ENCODE assay signal across 20 cellular contexts in genomic region chr10:105073999-105074398, GRCh38.
DNase-seq lines count a peak whose midpoint lies in the region; ATAC-seq, FAIRE-seq and TF ChIP-seq lines count a peak whose summit lies in the region.
"Had no signal": no experiment of that assay in that cellular context is flagged by ENCODE, and none has a peak within 500 bp of the region (broad histone marks: within the 10 kb centered on the region; RNA-seq: fewer than 3 reads in every experiment).

No MANE protein-coding gene starts in this region.

- DNase-seq in RWPE1 (ENCODE audit: low spot score) (peak; percentile 25), mammary epithelial cell (peak; percentile 68), epithelial cell of prostate (ENCODE audit: low read depth, low spot score) (peak; percentile 34), keratinocyte (ENCODE audit: low read depth, low spot score) (peak; percentile 28), NCI-H524 treated with DMSO at 0.1 percent for 48 hours (lab: John Stamatoyannopoulos, UW) (no peak), LoVo (ENCODE audit: low spot score) (no peak)
- DNase-seq in naive thymus-derived CD8-positive, alpha-beta T cell = no peak
- DNase-seq: C1 segment of cervical spinal cord; Calu3; CD4-positive, alpha-beta memory T cell; COR-L47; DMS153; DND-41; GDM1; GM23248; H7; HCEC 1CT had no signal

- BruUV-seq in mammary epithelial cell (replicated peaks; lab: Mats Ljungman, UMichigan) = TSS peak; percentile 89

- H3K27ac Mint-ChIP-seq in naive thymus-derived CD8-positive, alpha-beta T cell = no peak overlapping the region
- H3K27ac Mint-ChIP-seq: CD4-positive, alpha-beta memory T cell had no signal

- ATAC-seq in naive thymus-derived CD8-positive, alpha-beta T cell = no peak
- ATAC-seq: GM12878 had no signal

- H3K27ac ChIP-seq in RWPE1 (no peak overlapping the region), mammary epithelial cell (ENCODE audit: insufficient read depth, low read depth, low read length) (no peak overlapping the region), epithelial cell of prostate (no peak overlapping the region), keratinocyte (ENCODE audit: control insufficient read depth, insufficient read depth, low read length) (no peak overlapping the region)
- H3K27ac ChIP-seq: GM23248 had no signal

- dilution Hi-C loops in mammary epithelial cell (cut with HindIII; ENCODE audit: low sequenced_read_pairs) (no loop called here), keratinocyte (cut with MboI; ENCODE audit: extremely low pct_ligation_motif_present, low sequenced_read_pairs) (no loop called here)

- no peaks in the 10 kb centered on the region for H3K27me3 ChIP-seq in mammary epithelial cell (ENCODE audit: insufficient read depth, low read length)
- no peaks in the 10 kb centered on the region for H3K27me3 ChIP-seq in keratinocyte (ENCODE audit: control insufficient read depth, extremely low read depth, insufficient read depth, low read length)

- peak; percentile 17 for FAIRE-seq in keratinocyte (lab: Jason Lieb, UNC)
- FAIRE-seq: GM12878, GM19239, H1 had no signal

- H3K36me3 Mint-ChIP-seq in naive thymus-derived CD8-positive, alpha-beta T cell = peaks cover 0 to 2% (median 0%) of the 10 kb centered on the region in 3 donors
- H3K36me3 Mint-ChIP-seq: CD4-positive, alpha-beta memory T cell had no signal

- H3K4me2 ChIP-seq in mammary epithelial cell (ENCODE audit: insufficient read depth, low read depth, low read length) (peak overlapping the region; percentile 33), keratinocyte (ENCODE audit: control insufficient read depth, extremely low read depth, insufficient read depth, low read depth, low read length) (peak overlapping the region; percentile 19)

- H3K79me2 ChIP-seq in mammary epithelial cell (ENCODE audit: insufficient read depth, low read length) (no peaks in the 10 kb centered on the region), keratinocyte (ENCODE audit: control insufficient read depth, insufficient read depth, low read length) (no peaks in the 10 kb centered on the region)

- CTCF ChIA-PET in RWPE1 (lab: Yijun Ruan, JAX) = interaction anchor here (0.5 to 0.9 kb wide), 2 partner anchors 11 to 1321 kb away, joined by 3 to 5 read pairs; no protein-coding TSS in a partner anchor
- CTCF ChIA-PET in mammary epithelial cell (lab: Charles Lee; ENCODE audit: low non-redundant PET) = interaction anchor here (0.6 kb wide), 1 partner anchor 1337 kb away, joined by 3 read pairs; no protein-coding TSS in a partner anchor

- H4K20me1 ChIP-seq in mammary epithelial cell (ENCODE audit: insufficient read depth, low read length) (no peaks in the 10 kb centered on the region), keratinocyte (ENCODE audit: control insufficient read depth, extremely low read depth, insufficient read depth, low read length) (no peaks in the 10 kb centered on the region)

- in situ Hi-C loops in mammary epithelial cell (cut with MboI; ENCODE audit: low sequenced_read_pairs in 2 of 2) = loop anchor here in 1 of 2 donors (25.0 kb wide), 1 partner anchor 613 kb away; no protein-coding TSS in a partner anchor

- H3K4me3 ChIP-seq in mammary epithelial cell (replicated peaks in 1 of 3; ENCODE audit: insufficient read depth in 1 of 3, low read depth in 2 of 3, low read length in 3 of 3) = no peak overlapping the region
- H3K4me3 ChIP-seq in keratinocyte (ENCODE audit: control insufficient read depth in 2 of 3, extremely low read depth in 1 of 3, insufficient read depth in 2 of 3, low read depth in 1 of 3, low read length in 3 of 3) = no peak overlapping the region
- H3K4me3 ChIP-seq: GM12878, GM23248 had no signal

- no peak for TF ChIP-seq CTCF in RWPE1 (conservative IDR thresholded peaks at IDR 0.05; ENCODE audit: low read depth)
- TF ChIP-seq CTCF in mammary epithelial cell (conservative IDR thresholded peaks at IDR 0.05 in 1 of 2, IDR thresholded peaks at IDR 0.05 in 1 of 2; ENCODE audit: extremely low read depth in 1 of 2, insufficient read depth in 1 of 2, low read depth in 1 of 2, low read length in 2 of 2) = no peak
- TF ChIP-seq CTCF in keratinocyte (optimal IDR thresholded peaks at IDR 0.05 in 1 of 3, IDR thresholded peaks at IDR 0.05 in 1 of 3, conservative IDR thresholded peaks at IDR 0.05 in 1 of 3; ENCODE audit: extremely low read depth in 1 of 3, insufficient read depth in 2 of 3, low read length in 3 of 3) = no peak

- no peaks in the 10 kb centered on the region for H3K9me3 ChIP-seq in mammary epithelial cell (replicated peaks; ENCODE audit: insufficient read depth, low read length)
- H3K9me3 ChIP-seq in keratinocyte (ENCODE audit: control insufficient read depth, low read depth, low read length) = no peaks in the 10 kb centered on the region

- H2AFZ ChIP-seq in mammary epithelial cell (ENCODE audit: low read depth, low read length) = peak overlapping the region; percentile 4
- no peak overlapping the region for H2AFZ ChIP-seq in keratinocyte (ENCODE audit: control insufficient read depth, low read length)
- H2AFZ ChIP-seq: GM23248 had no signal

- POLR2A ChIA-PET in RWPE1 (lab: Yijun Ruan, JAX; ENCODE audit: low non-redundant PET) = no interaction called here
- POLR2A ChIA-PET in naive thymus-derived CD8-positive, alpha-beta T cell (lab: Charles Lee) = no interaction called here

- H3K9ac ChIP-seq in mammary epithelial cell (ENCODE audit: insufficient read depth, low read length) (no peak overlapping the region), keratinocyte (ENCODE audit: control insufficient read depth, extremely low read depth, insufficient read depth, low read length) (no peak overlapping the region)
- H3K9ac ChIP-seq: GM23248 had no signal

- WGBS in mammary epithelial cell (ENCODE audit: low coverage, missing lambda C conversion rate) = 13% methylated on average over 4 of the region's 4 CpGs

- no peaks in the 10 kb centered on the region for H3K4me1 Mint-ChIP-seq in naive thymus-derived CD8-positive, alpha-beta T cell
- H3K4me1 Mint-ChIP-seq: CD4-positive, alpha-beta memory T cell had no signal

- H3K4me3 Mint-ChIP-seq in naive thymus-derived CD8-positive, alpha-beta T cell = no peak overlapping the region
- H3K4me3 Mint-ChIP-seq: CD4-positive, alpha-beta memory T cell had no signal

- H3K9me1 ChIP-seq in keratinocyte (ENCODE audit: control insufficient read depth, extremely low read depth, insufficient read depth, low read length) = no peaks in the 10 kb centered on the region

- intact Hi-C loops in mammary epithelial cell (cut with micrococcal nuclease) = loop anchor here (5.0 kb wide), 1 partner anchor 73 kb away; no protein-coding TSS in a partner anchor

- H3K27me3 Mint-ChIP-seq in naive thymus-derived CD8-positive, alpha-beta T cell = peaks cover 0 to 26% (median 7%) of the 10 kb centered on the region in 5 donors

- H3K36me3 ChIP-seq in mammary epithelial cell (ENCODE audit: insufficient read depth, low read length) (no peaks in the 10 kb centered on the region), keratinocyte (ENCODE audit: control insufficient read depth in 2 of 2, extremely low read depth in 1 of 2, insufficient read depth in 2 of 2, low read length in 2 of 2) (no peaks in the 10 kb centered on the region)

- peaks cover 0 to 4% (median 0%) of the 10 kb centered on the region in 9 donors for H3K9me3 Mint-ChIP-seq in naive thymus-derived CD8-positive, alpha-beta T cell

- H3K4me1 ChIP-seq in mammary epithelial cell (ENCODE audit: insufficient read depth, low read length) (peaks cover 19% of the 10 kb centered on the region), keratinocyte (ENCODE audit: control insufficient read depth, extremely low read depth, insufficient read depth, low read length) (peaks cover 12% of the 10 kb centered on the region)

Comparison
In these comparisons a context has a peak if more than half of its experiments do, and no peak if none do; other contexts are left out.
1. DNase-seq: peak in RWPE1 (single experiment), mammary epithelial cell (single experiment), epithelial cell of prostate (single experiment) and keratinocyte (single experiment); none in naive thymus-derived CD8-positive, alpha-beta T cell (0 of 10), NCI-H524 treated with DMSO at 0.1 percent for 48 hours (single experiment) and LoVo (single experiment).